8 cellular contexts compared by ENCODE assay signal in the genomic region with DNA sequence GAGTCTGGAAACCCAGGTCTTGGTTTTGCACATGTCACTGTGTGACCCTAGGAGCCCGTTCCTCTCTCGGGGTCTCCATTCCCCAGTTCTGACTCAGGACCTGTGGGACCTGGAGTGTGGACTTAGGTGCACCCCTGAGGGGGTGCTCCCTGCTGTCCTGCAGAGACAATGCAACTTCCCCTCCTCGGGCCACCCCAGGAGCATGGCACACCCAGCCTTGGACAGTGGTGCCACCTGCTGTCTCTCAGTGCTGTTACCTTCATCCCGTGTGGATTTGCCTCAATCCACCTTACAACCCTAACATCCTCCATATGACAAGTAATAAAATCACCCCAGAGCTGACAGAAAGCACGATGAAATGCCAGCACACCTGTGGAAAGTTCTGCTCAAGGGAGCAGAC. TPM values are rescaled to one million over a fixed set of nuclear protein-coding genes. Genes with fewer than 3 reads are reported as not detected.
DNase-seq lines count a peak whose midpoint lies in the region; ATAC-seq and TF ChIP-seq lines count a peak whose summit lies in the region.

No MANE protein-coding gene starts in this region.

- H3K27ac ChIP-seq in SJCRH30 = no peak overlapping the region

- no peak overlapping the region for H3K4me3 ChIP-seq in GM12865 (ENCODE audit: low read depth, low read length)
- no peak overlapping the region for H3K4me3 ChIP-seq in SJCRH30
- H3K4me3 ChIP-seq in retinal pigment epithelial cell (ENCODE audit: low read length) = no peak overlapping the region

- H3K9me3 ChIP-seq in SJCRH30 (replicated peaks) = no peaks in the 10 kb centered on the region

- TF ChIP-seq CTCF in GM12865 (IDR thresholded peaks at IDR 0.05; ENCODE audit: insufficient read depth, low read depth, low read length, missing control alignments) (peak; percentile 40), retinal pigment epithelial cell (conservative IDR thresholded peaks at IDR 0.05; ENCODE audit: low read depth, low read length) (peak; percentile 53)

- no peaks in the 10 kb centered on the region for H3K27me3 ChIP-seq in SJCRH30

- ATAC-seq in HG03342 (IDR thresholded peaks at IDR 0.05; ENCODE audit: unreplicated experiment) (no peak), GM19397 (IDR thresholded peaks at IDR 0.05; ENCODE audit: unreplicated experiment) (no peak)

- peaks cover 39% of the 10 kb centered on the region for H3K36me3 ChIP-seq in SJCRH30

- DNase-seq in GM12865 (ENCODE audit: low read depth) = peak; percentile 27
- peak; percentile 40 to 54 for DNase-seq in SJCRH30
- DNase-seq in central memory CD4-positive, alpha-beta T cell = peak; percentile 10
- DNase-seq in retinal pigment epithelial cell (ENCODE audit: low read depth) = no peak
- DNase-seq in SK-N-DZ (ENCODE audit: low spot score) = no peak
- DNase-seq in NCI-H128 (lab: John Stamatoyannopoulos, UW; ENCODE audit: unreplicated experiment) = no peak

- H3K4me1 ChIP-seq in SJCRH30 = peaks cover 4% of the 10 kb centered on the region; the same call in 1 of the 2 replicates

RNA-seq across cellular contexts. Expression of a gene that starts 27.5 kb away (rescaled TPM):
- total RNA-seq in SJCRH30 (2014; rRNA removed; shearing (Covaris generic)) = not detected in 2 replicates
- polyA plus RNA-seq in SK-N-DZ (2014; cell fraction: cytosol; rRNA removed) = not detected in 2 replicates
- not detected in 2 replicates for polyA plus RNA-seq in SK-N-DZ (2014; cell fraction: nucleus; rRNA removed)

RNA-seq across cellular contexts. Expression of a gene that starts 47.3 kb away (rescaled TPM):
- total RNA-seq in SJCRH30 (2014; rRNA removed; shearing (Covaris generic)) = 0.24 and 0.30 TPM in 2 replicates
- polyA plus RNA-seq in SK-N-DZ (2014; cell fraction: cytosol; rRNA removed) = not detected in 2 replicates
- polyA plus RNA-seq in SK-N-DZ (2014; cell fraction: nucleus; rRNA removed) = 0.53 TPM in 1 of 2 replicates, not detected in the other

Comparison
In these comparisons a context has a peak if more than half of its experiments do, and no peak if none do; other contexts are left out.
1. DNase-seq: peak in GM12865 (single experiment), SJCRH30 (2 of 2) and central memory CD4-positive, alpha-beta T cell (single experiment); none in retinal pigment epithelial cell (single experiment), SK-N-DZ (single experiment) and NCI-H128 (single experiment).